11 cellular contexts compared by ENCODE assay signal in the genomic region with DNA sequence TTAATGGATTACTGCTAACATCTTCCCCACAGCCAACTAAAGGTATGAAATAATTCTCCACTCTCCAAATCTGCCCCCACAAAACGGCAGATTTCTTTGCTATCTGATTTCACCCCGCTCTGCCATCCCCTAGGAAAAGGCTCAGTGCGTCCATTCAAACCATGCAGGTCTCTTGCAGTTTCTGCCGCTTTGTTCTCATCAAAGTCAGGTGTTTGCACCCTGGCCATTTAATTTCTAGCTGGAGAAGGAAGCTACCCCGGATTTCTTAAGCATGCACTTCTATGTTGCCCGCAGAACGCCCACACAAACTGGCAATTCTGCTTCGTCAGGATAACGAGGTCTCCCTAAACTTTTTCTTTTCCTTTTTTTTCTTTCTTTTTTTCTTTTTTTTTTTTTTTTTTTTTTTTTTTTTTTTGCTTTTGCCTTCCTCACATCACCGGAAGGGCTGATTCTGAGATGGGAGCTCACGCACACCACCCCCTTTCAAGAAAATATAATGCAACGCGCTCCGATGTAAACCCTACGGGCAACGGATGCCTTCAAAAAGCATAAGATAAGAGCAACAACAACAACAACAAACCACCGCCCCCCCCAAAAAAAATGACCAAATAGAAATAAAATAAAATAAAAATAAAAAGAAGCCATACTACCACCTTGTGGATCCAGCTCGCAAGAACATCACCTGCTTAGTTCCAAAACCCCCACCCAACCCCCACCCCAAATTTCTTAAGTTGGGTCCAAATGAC. TPM values are rescaled to one million over a fixed set of nuclear protein-coding genes. Genes with fewer than 3 reads are reported as not detected.
DNase-seq lines count a peak whose midpoint lies in the region; ATAC-seq and TF ChIP-seq lines count a peak whose summit lies in the region.
"Had no signal": no experiment of that assay in that cellular context is flagged by ENCODE, and none has a peak within 500 bp of the region (broad histone marks: within the 10 kb centered on the region; RNA-seq: fewer than 3 reads in every experiment).

No MANE protein-coding gene starts in this region.

- no peak for ATAC-seq in WTC11
- ATAC-seq in stimulated activated naive CD8-positive, alpha-beta T cell treated with anti-CD3 and anti-CD28 coated beads, Interleukin-15, amount 100 ng/mL, for 72 hours = no peak
- ATAC-seq: K562 had no signal

- POLR2A ChIA-PET in WTC11 (lab: Charles Lee) = interaction anchor here (0.6 to 0.7 kb wide), 2 partner anchors 166 to 609 kb away, joined by 3 to 7 read pairs; no protein-coding TSS in a partner anchor

- H3K27me3 ChIP-seq in kidney epithelial cell (ENCODE audit: control insufficient read depth, insufficient read depth, low read length) (peaks cover 24% of the 10 kb centered on the region), MG63 (peaks cover 11% of the 10 kb centered on the region; the same call in 1 of the 2 replicates)

- CTCF ChIA-PET in WTC11 (lab: Charles Lee) = interaction anchor here (0.6 to 1.4 kb wide), 6 partner anchors 9 to 1940 kb away, joined by 3 to 7 read pairs (median 4); no protein-coding TSS in a partner anchor

- DNase-seq in NCI-H748 (lab: John Stamatoyannopoulos, UW; ENCODE audit: unreplicated experiment) = peak; percentile 69
- DNase-seq in NCI-H748 treated with DMSO at 0.1 percent for 48 hours (lab: John Stamatoyannopoulos, UW) = no peak
- no peak for DNase-seq in WTC11 (ENCODE audit: low spot score)
- no peak for DNase-seq in kidney epithelial cell (ENCODE audit: low read depth)
- no peak for DNase-seq in stimulated activated naive CD8-positive, alpha-beta T cell treated with anti-CD3 and anti-CD28 coated beads, Interleukin-15, amount 100 ng/mL, for 72 hours
- DNase-seq in activated naive CD4-positive, alpha-beta T cell (lab: John Stamatoyannopoulos, UW) = no peak
- DNase-seq in MG63 = no peak
- DNase-seq in stimulated activated CD4-positive, alpha-beta T cell treated with anti-CD3 and anti-CD28 coated beads, Interleukin-15, amount 100 ng/mL, for 24 hours = no peak
- DNase-seq: foreskin melanocyte, HFFc6 had no signal

- no peaks in the 10 kb centered on the region for H3K9me3 Mint-ChIP-seq in WTC11
- no peaks in the 10 kb centered on the region for H3K9me3 Mint-ChIP-seq in stimulated activated naive CD8-positive, alpha-beta T cell treated with anti-CD3 and anti-CD28 coated beads, Interleukin-15, amount 100 ng/mL, for 72 hours
- H3K9me3 Mint-ChIP-seq: HFFc6 had no signal

- peak overlapping the region; percentile 39 for H3K4me3 ChIP-seq in kidney epithelial cell (ENCODE audit: low read depth, low read length)
- no peak overlapping the region for H3K4me3 ChIP-seq in MG63
- H3K4me3 ChIP-seq: K562 had no signal

- H3K27ac Mint-ChIP-seq in WTC11 = peak overlapping the region; percentile 73
- H3K27ac Mint-ChIP-seq in stimulated activated naive CD8-positive, alpha-beta T cell treated with anti-CD3 and anti-CD28 coated beads, Interleukin-15, amount 100 ng/mL, for 72 hours = no peak overlapping the region
- H3K27ac Mint-ChIP-seq: HFFc6 had no signal

- H3K36me3 Mint-ChIP-seq in WTC11 = no peaks in the 10 kb centered on the region; the same call in 1 of the 2 replicates

- H3K27me3 Mint-ChIP-seq in WTC11 (ENCODE audit: low read depth) = no peaks in the 10 kb centered on the region
- H3K27me3 Mint-ChIP-seq in stimulated activated naive CD8-positive, alpha-beta T cell treated with anti-CD3 and anti-CD28 coated beads, Interleukin-15, amount 100 ng/mL, for 72 hours = peaks cover 40% of the 10 kb centered on the region

- H3K9me3 ChIP-seq in MG63 = no peaks in the 10 kb centered on the region

- TF ChIP-seq CTCF in WTC11 (IDR thresholded peaks at IDR 0.05) (no peak), kidney epithelial cell (IDR thresholded peaks at IDR 0.05; ENCODE audit: insufficient read depth, low read length, poor library complexity, severe bottlenecking) (peak; percentile 7)

- H3K36me3 ChIP-seq in kidney epithelial cell (ENCODE audit: control insufficient read depth, insufficient read depth, low read length) (no peaks in the 10 kb centered on the region), MG63 (no peaks in the 10 kb centered on the region)

- H3K4me3 Mint-ChIP-seq in WTC11 = peak overlapping the region; percentile 92
- H3K4me3 Mint-ChIP-seq in stimulated activated naive CD8-positive, alpha-beta T cell treated with anti-CD3 and anti-CD28 coated beads, Interleukin-15, amount 100 ng/mL, for 72 hours = peak overlapping the region; percentile 41 to 61
- H3K4me3 Mint-ChIP-seq: HFFc6 had no signal

- peaks cover 43% of the 10 kb centered on the region for H3K4me1 Mint-ChIP-seq in WTC11
- no peaks in the 10 kb centered on the region for H3K4me1 Mint-ChIP-seq in stimulated activated naive CD8-positive, alpha-beta T cell treated with anti-CD3 and anti-CD28 coated beads, Interleukin-15, amount 100 ng/mL, for 72 hours

TF ChIP-seq in WTC11, 78 proteins besides CTCF, POLR2A, EP300 and RAD21 (continues in another document):
- TF ChIP-seq, protein P1, sequence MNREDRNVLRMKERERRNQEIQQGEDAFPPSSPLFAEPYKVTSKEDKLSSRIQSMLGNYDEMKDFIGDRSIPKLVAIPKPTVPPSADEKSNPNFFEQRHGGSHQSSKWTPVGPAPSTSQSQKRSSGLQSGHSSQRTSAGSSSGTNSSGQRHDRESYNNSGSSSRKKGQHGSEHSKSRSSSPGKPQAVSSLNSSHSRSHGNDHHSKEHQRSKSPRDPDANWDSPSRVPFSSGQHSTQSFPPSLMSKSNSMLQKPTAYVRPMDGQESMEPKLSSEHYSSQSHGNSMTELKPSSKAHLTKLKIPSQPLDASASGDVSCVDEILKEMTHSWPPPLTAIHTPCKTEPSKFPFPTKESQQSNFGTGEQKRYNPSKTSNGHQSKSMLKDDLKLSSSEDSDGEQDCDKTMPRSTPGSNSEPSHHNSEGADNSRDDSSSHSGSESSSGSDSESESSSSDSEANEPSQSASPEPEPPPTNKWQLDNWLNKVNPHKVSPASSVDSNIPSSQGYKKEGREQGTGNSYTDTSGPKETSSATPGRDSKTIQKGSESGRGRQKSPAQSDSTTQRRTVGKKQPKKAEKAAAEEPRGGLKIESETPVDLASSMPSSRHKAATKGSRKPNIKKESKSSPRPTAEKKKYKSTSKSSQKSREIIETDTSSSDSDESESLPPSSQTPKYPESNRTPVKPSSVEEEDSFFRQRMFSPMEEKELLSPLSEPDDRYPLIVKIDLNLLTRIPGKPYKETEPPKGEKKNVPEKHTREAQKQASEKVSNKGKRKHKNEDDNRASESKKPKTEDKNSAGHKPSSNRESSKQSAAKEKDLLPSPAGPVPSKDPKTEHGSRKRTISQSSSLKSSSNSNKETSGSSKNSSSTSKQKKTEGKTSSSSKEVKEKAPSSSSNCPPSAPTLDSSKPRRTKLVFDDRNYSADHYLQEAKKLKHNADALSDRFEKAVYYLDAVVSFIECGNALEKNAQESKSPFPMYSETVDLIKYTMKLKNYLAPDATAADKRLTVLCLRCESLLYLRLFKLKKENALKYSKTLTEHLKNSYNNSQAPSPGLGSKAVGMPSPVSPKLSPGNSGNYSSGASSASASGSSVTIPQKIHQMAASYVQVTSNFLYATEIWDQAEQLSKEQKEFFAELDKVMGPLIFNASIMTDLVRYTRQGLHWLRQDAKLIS (CRISPR knock-in tag; IDR thresholded peaks at IDR 0.05; ENCODE audit: borderline replicate concordance) = no peak
- TF ChIP-seq ESRRA (CRISPR knock-in tag; IDR thresholded peaks at IDR 0.05; ENCODE audit: borderline replicate concordance) = no peak
- no peak for TF ChIP-seq NR2C2 (CRISPR knock-in tag; IDR thresholded peaks at IDR 0.05)
- TF ChIP-seq, protein P2, sequence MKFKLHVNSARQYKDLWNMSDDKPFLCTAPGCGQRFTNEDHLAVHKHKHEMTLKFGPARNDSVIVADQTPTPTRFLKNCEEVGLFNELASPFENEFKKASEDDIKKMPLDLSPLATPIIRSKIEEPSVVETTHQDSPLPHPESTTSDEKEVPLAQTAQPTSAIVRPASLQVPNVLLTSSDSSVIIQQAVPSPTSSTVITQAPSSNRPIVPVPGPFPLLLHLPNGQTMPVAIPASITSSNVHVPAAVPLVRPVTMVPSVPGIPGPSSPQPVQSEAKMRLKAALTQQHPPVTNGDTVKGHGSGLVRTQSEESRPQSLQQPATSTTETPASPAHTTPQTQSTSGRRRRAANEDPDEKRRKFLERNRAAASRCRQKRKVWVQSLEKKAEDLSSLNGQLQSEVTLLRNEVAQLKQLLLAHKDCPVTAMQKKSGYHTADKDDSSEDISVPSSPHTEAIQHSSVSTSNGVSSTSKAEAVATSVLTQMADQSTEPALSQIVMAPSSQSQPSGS (CRISPR knock-in tag; IDR thresholded peaks at IDR 0.05; ENCODE audit: borderline replicate concordance, low read depth) = no peak
- TF ChIP-seq, protein P3, sequence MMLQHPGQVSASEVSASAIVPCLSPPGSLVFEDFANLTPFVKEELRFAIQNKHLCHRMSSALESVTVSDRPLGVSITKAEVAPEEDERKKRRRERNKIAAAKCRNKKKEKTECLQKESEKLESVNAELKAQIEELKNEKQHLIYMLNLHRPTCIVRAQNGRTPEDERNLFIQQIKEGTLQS (CRISPR knock-in tag; conservative IDR thresholded peaks at IDR 0.05) = no peak
- no peak for TF ChIP-seq ETV6 (CRISPR knock-in tag; IDR thresholded peaks at IDR 0.05)
- no peak for TF ChIP-seq EMX1 (CRISPR knock-in tag; IDR thresholded peaks at IDR 0.05)
- TF ChIP-seq NR1H2 (CRISPR knock-in tag; IDR thresholded peaks at IDR 0.05) = no peak
- no peak for TF ChIP-seq ZNF317 (CRISPR knock-in tag; IDR thresholded peaks at IDR 0.05; ENCODE audit: borderline replicate concordance, low read depth)
- no peak for TF ChIP-seq TCF7 (CRISPR knock-in tag; IDR thresholded peaks at IDR 0.05; ENCODE audit: low read depth)
- TF ChIP-seq RELA (CRISPR knock-in tag; IDR thresholded peaks at IDR 0.05; ENCODE audit: borderline replicate concordance) = no peak
- TF ChIP-seq NFE2L1 (CRISPR knock-in tag; IDR thresholded peaks at IDR 0.05) = no peak
- TF ChIP-seq, protein P4, sequence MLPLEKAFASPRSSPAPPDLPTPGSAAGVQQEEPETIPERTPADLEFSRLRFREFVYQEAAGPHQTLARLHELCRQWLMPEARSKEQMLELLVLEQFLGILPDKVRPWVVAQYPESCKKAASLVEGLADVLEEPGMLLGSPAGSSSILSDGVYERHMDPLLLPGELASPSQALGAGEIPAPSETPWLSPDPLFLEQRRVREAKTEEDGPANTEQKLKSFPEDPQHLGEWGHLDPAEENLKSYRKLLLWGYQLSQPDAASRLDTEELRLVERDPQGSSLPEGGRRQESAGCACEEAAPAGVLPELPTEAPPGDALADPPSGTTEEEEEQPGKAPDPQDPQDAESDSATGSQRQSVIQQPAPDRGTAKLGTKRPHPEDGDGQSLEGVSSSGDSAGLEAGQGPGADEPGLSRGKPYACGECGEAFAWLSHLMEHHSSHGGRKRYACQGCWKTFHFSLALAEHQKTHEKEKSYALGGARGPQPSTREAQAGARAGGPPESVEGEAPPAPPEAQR (CRISPR knock-in tag; IDR thresholded peaks at IDR 0.05) = no peak
- no peak for TF ChIP-seq MXD4 (CRISPR knock-in tag; IDR thresholded peaks at IDR 0.05; ENCODE audit: borderline replicate concordance)
- no peak for TF ChIP-seq TEAD1 (CRISPR knock-in tag; IDR thresholded peaks at IDR 0.05)

RNA-seq across cellular contexts. Expression of a gene that starts 3.2 kb away (rescaled TPM):
- total RNA-seq in WTC11 (2021) (53.8 to 66.9 TPM (median 63.3 TPM) in 3 replicates), kidney epithelial cell (1.2 and 1.5 TPM in 2 replicates)
- total RNA-seq in MG63 (2014; rRNA removed; shearing (Covaris generic); ENCODE audit: low replicate concordance) = not detected in 2 replicates
- total RNA-seq: HFFc6 had no signal

Comparison
In these comparisons a context has a peak if more than half of its experiments do, and no peak if none do; other contexts are left out.
1. RNA of a gene that starts 3.2 kb away (total RNA-seq): 53.8 to 66.9 TPM in WTC11; 1.2 to 1.5 TPM in kidney epithelial cell and not detected in MG63; every median in the first group is over 10 times any median in the second.